Comparison of ENCODE assay signal across 24 cellular contexts in the genomic region with DNA sequence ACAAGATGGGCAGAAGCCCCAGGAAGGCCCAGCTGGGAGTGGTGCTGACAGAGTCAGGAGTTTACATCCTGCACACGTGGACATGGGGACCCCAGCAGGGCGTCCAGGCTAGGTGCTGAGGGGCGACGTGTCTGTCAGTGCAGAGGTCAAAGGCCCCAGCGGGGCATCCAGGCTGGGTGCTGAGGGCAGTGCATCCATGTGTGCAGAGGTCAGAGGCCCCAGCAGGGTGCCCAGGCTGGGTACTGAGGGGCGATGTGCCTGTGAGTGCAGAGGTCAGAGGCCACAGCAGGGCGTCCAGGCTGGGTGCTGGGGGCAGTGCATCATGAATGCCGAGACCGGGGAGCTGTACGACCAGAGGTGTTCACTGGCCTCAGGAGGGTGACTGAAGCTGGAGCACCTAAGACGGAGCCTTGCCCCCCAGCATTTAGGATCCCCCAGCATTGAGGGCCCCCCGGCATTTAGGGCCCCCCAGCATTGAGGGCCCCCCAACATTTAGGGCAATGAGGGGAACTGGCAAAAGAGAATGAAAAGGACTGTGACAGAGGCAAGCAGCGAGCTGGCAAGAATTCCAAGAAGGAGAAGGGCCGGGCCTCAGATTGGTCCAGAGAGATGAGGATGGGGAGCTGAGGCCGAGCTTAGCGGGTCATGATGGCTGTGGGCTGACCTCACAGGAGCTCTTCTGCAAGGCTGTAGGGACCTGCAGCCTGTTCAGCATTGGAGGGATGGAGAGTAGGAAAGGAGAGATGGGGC.
DNase-seq lines count a peak whose midpoint lies in the region; ATAC-seq and TF ChIP-seq lines count a peak whose summit lies in the region.
"Had no signal": no experiment of that assay in that cellular context is flagged by ENCODE, and none has a peak within 500 bp of the region (broad histone marks: within the 10 kb centered on the region; RNA-seq: fewer than 3 reads in every experiment).

No MANE protein-coding gene starts in this region.

- H3K27me3 ChIP-seq in upper lobe of right lung, result no peaks in the 10 kb centered on the region
- H3K27me3 ChIP-seq: BLaER1, MG63 had no signal

- no peaks in the 10 kb centered on the region for H3K4me1 Mint-ChIP-seq in stimulated activated naive CD8-positive, alpha-beta T cell treated with anti-CD3 and anti-CD28 coated beads, Interleukin-15, amount 100 ng/mL, for 72 hours
- H3K4me1 Mint-ChIP-seq in osteocyte (ENCODE audit: unreplicated experiment), result no peaks in the 10 kb centered on the region
- H3K4me1 Mint-ChIP-seq: CD4-positive, CD25-positive, alpha-beta regulatory T cell had no signal

- H3K27me3 Mint-ChIP-seq in stimulated activated naive CD8-positive, alpha-beta T cell treated with anti-CD3 and anti-CD28 coated beads, Interleukin-15, amount 100 ng/mL, for 72 hours, result no peaks in the 10 kb centered on the region
- no peaks in the 10 kb centered on the region for H3K27me3 Mint-ChIP-seq in osteocyte (ENCODE audit: unreplicated experiment)
- H3K27me3 Mint-ChIP-seq: CD4-positive, CD25-positive, alpha-beta regulatory T cell had no signal

- in situ Hi-C loops in KBM-7 (cut with MboI; ENCODE audit: low pct_unique_long_range_greater_than_20kb, low sequenced_read_pairs), result no loop called here

- peaks cover 19% of the 10 kb centered on the region for H3K9me3 ChIP-seq in upper lobe of right lung
- H3K9me3 ChIP-seq: HAP-1, MG63 had no signal

- H3K4me3 ChIP-seq in upper lobe of right lung, result no peak overlapping the region
- H3K4me3 ChIP-seq: BLaER1, GM23248, HAP-1, MG63, SK-N-MC had no signal

- H3K9me3 Mint-ChIP-seq in stimulated activated naive CD8-positive, alpha-beta T cell treated with anti-CD3 and anti-CD28 coated beads, Interleukin-15, amount 100 ng/mL, for 72 hours, result peaks cover 18 to 46% of the 10 kb centered on the region in 2 donors
- peaks cover 57% of the 10 kb centered on the region for H3K9me3 Mint-ChIP-seq in osteocyte (ENCODE audit: unreplicated experiment)

- ATAC-seq in stimulated activated naive CD8-positive, alpha-beta T cell treated with anti-CD3 and anti-CD28 coated beads, Interleukin-15, amount 100 ng/mL, for 72 hours, result peak; percentile 31
- ATAC-seq in stimulated activated naive CD8-positive, alpha-beta T cell treated with anti-CD3 and anti-CD28 coated beads, Interleukin-15, Interleukin-2, amounts not matched to agents 100 U/mL and 50 U/mL, for 24 hours, result no peak
- ATAC-seq in upper lobe of right lung, result no peak

- no peak overlapping the region for H3K27ac ChIP-seq in upper lobe of right lung
- H3K27ac ChIP-seq: BLaER1, GM23248, SK-N-MC had no signal

- intact Hi-C loops in upper lobe of right lung (cut with DNase I), result no loop called here

- peak overlapping the region in 1 of 2 donors; percentile 21 for H3K27ac Mint-ChIP-seq in stimulated activated naive CD8-positive, alpha-beta T cell treated with anti-CD3 and anti-CD28 coated beads, Interleukin-15, amount 100 ng/mL, for 72 hours
- no peak overlapping the region for H3K27ac Mint-ChIP-seq in osteocyte (ENCODE audit: unreplicated experiment)
- H3K27ac Mint-ChIP-seq: HFFc6 had no signal

- no peak overlapping the region for H3K4me3 Mint-ChIP-seq in stimulated activated naive CD8-positive, alpha-beta T cell treated with anti-CD3 and anti-CD28 coated beads, Interleukin-15, amount 100 ng/mL, for 72 hours
- no peak overlapping the region for H3K4me3 Mint-ChIP-seq in osteocyte (ENCODE audit: unreplicated experiment)
- H3K4me3 Mint-ChIP-seq: HFFc6 had no signal

- DNase-seq in stimulated activated naive CD8-positive, alpha-beta T cell treated with anti-CD3 and anti-CD28 coated beads, Interleukin-15, amount 100 ng/mL, for 72 hours, result no peak
- DNase-seq in stimulated activated naive CD8-positive, alpha-beta T cell treated with anti-CD3 and anti-CD28 coated beads, Interleukin-15, Interleukin-2, amounts not matched to agents 100 U/mL and 50 U/mL, for 24 hours, result no peak
- DNase-seq in mesenteric fat pad (ENCODE audit: low spot score), result peak; percentile 60
- DNase-seq in osteocyte (ENCODE audit: extremely low spot score, unreplicated experiment), result peak; percentile 78
- no peak for DNase-seq in upper lobe of right lung
- no peak for DNase-seq in SKM-1 (lab: John Stamatoyannopoulos, UW; ENCODE audit: unreplicated experiment)
- DNase-seq in KBM-7, result no peak
- DNase-seq: CD4-positive, CD25-positive, alpha-beta regulatory T cell; DMS153; GM23248; HFFc6; KG1; MG63; NCI-H1417; NCI-H1694; NCI-H2029 treated with DMSO at 0.1 percent for 48 hours; NCI-H2227 treated with DMSO at 0.1 percent for 48 hours; NCI-H510A; NCI-H69; RPMI8226; SHP77 treated with DMSO at 0.1 percent for 48 hours had no signal

- no peaks in the 10 kb centered on the region for H3K36me3 ChIP-seq in upper lobe of right lung
- H3K36me3 ChIP-seq: BLaER1, HAP-1, MG63 had no signal

- H3K4me1 ChIP-seq in upper lobe of right lung, result no peaks in the 10 kb centered on the region
- H3K4me1 ChIP-seq: HAP-1 had no signal

- no peak for TF ChIP-seq CTCF in osteocyte (IDR thresholded peaks at IDR 0.05)
- TF ChIP-seq CTCF in upper lobe of right lung (IDR thresholded peaks at IDR 0.05), result no peak

- peaks cover 4% of the 10 kb centered on the region for H3K36me3 Mint-ChIP-seq in osteocyte (ENCODE audit: unreplicated experiment)
- H3K36me3 Mint-ChIP-seq: CD4-positive, CD25-positive, alpha-beta regulatory T cell had no signal

Comparison
In these comparisons a context has a peak if more than half of its experiments do, and no peak if none do; other contexts are left out.
1. DNase-seq: peak in mesenteric fat pad (single experiment) and osteocyte (single experiment); none in stimulated activated naive CD8-positive, alpha-beta T cell treated with anti-CD3 and anti-CD28 coated beads, Interleukin-15, amount 100 ng/mL, for 72 hours (0 of 2), stimulated activated naive CD8-positive, alpha-beta T cell treated with anti-CD3 and anti-CD28 coated beads, Interleukin-15, Interleukin-2, amounts not matched to agents 100 U/mL and 50 U/mL, for 24 hours (single experiment), upper lobe of right lung (single experiment), SKM-1 (single experiment) and KBM-7 (single experiment).